Comparison of ENCODE assay signal across 1 cellular context in the genomic region with DNA sequence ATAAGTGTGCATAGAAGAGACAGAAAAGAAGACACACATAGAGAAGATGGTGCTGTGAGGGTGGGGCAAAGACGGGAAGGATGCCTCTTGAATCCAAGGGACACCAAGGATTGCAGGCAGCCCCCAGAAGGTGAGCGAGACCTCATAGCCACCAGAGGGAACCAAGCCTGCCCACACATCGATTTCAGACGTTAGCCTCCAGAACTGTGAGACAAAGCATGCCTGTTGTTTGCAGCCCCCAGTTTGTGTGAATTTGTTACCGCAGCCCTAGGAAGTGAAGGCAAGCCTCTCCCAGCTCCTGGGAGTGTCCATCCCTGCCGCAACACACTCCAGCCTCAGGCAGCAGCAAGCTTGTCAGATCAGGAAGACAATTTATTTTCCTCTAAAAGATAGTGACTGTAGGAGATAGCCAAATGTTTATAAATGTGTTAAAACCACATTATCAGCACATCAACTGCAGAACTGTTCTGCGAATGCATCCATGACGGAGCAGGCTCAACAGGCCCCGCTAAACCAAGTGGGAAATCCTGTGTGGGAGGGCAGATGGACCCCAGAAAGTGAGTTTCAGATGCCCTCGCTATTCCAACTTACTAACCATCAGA.
TF ChIP-seq lines count a peak whose summit lies in the region.

No MANE protein-coding gene starts in this region.

TF ChIP-seq in WTC11, 78 proteins besides CTCF, POLR2A, EP300 and RAD21 (continued from another document):
- TF ChIP-seq ZNF532 (CRISPR knock-in tag; IDR thresholded peaks at IDR 0.05; ENCODE audit: borderline replicate concordance) (no peak), ATF1 (CRISPR knock-in tag; IDR thresholded peaks at IDR 0.05) (no peak)
